8 cellular contexts compared by ENCODE assay signal in the genomic region with DNA sequence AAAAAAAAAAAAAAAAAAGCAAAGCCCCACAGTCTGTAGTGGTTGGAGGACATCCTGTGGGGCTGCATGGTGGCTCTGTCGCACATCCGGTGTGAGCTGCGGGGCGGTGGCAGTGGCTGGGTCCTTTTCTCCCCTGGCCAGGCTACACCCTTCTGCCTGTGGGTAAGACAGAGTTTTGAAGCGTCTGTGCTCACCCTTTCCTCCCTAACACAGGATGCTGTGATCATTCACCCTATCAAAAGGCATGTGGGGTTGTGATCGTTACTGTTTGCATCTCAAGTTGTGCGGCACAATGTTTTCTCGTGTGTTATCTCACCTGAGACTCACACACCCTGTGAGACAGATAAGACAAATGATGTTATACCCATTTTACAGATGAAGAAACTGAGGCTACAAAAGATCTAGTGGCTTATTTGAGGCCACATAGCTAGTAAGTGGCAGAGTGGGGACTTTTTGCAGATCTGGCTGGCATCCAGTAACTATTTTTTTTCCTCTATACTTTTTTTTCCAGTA. TPM values are rescaled to one million over a fixed set of nuclear protein-coding genes. Genes with fewer than 3 reads are reported as not detected.
DNase-seq lines count a peak whose midpoint lies in the region; ATAC-seq, FAIRE-seq and TF ChIP-seq lines count a peak whose summit lies in the region.

No MANE protein-coding gene starts in this region.

- H3K27me3 ChIP-seq in CD4-positive, alpha-beta memory T cell (ENCODE audit: insufficient read depth, low read length): no peaks in the 10 kb centered on the region
- no peaks in the 10 kb centered on the region for H3K27me3 ChIP-seq in GM12878 (replicated peaks in 1 of 2; ENCODE audit: control insufficient read depth in 2 of 2, insufficient read depth in 2 of 2, low read length in 1 of 2)
- no peaks in the 10 kb centered on the region for H3K27me3 ChIP-seq in MG63
- H3K27me3 ChIP-seq in gastrocnemius medialis: no peaks in the 10 kb centered on the region

- peak; percentile 52 for FAIRE-seq in GM12878 (lab: Jason Lieb, UNC)

- no peak overlapping the region for H3K4me3 ChIP-seq in CD4-positive, alpha-beta memory T cell (ENCODE audit: low read length in 2 of 2)
- no peak overlapping the region for H3K4me3 ChIP-seq in GM12878
- H3K4me3 ChIP-seq in MG63: no peak overlapping the region
- no peak overlapping the region for H3K4me3 ChIP-seq in gastrocnemius medialis

- RAD21 ChIA-PET in GM12878 (lab: Charles Lee; ENCODE audit: unreplicated experiment): interaction anchor here (1.0 to 2.7 kb wide), 3 partner anchors 16 to 17 kb away, joined by 4 to 6 read pairs (median 5); a partner anchor contains a TSS

- peak; percentile 90 to 96 (median 95) for DNase-seq in CD4-positive, alpha-beta memory T cell
- peak; percentile 88 for DNase-seq in NK-92 treated with Interleukin-12 subunit alpha and Interleukin-12 subunit beta, amount 100 ng/mL, for 24 hours (lab: John Stamatoyannopoulos, UW)
- DNase-seq in GM12878 (ENCODE audit: low read depth, low spot score): no peak
- peak; percentile 73 to 88 for DNase-seq in stimulated activated naive CD8-positive, alpha-beta T cell treated with anti-CD3 and anti-CD28 coated beads, Interleukin-15, amount 100 ng/mL, for 72 hours
- DNase-seq in MG63: no peak
- DNase-seq in gastrocnemius medialis: no peak
- no peak for DNase-seq in NCI-H748 treated with DMSO at 0.1 percent for 48 hours (lab: John Stamatoyannopoulos, UW)

- intact Hi-C loops in CD4-positive, alpha-beta memory T cell (cut with micrococcal nuclease): loop anchor here (1.0 kb wide), 2 partner anchors 9 to 15 kb away; no protein-coding TSS in a partner anchor
- intact Hi-C loops in GM12878 (cut with micrococcal nuclease; ENCODE audit: unreplicated experiment) (no loop called here), gastrocnemius medialis (cut with DNase I; ENCODE audit: low total_unique reads) (no loop called here)

- no peak for TF ChIP-seq RAD21 in GM12878 (IDR thresholded peaks at IDR 0.05; ENCODE audit: insufficient read depth, low read depth, low read length)

- TF ChIP-seq POLR2A in GM12878 (IDR thresholded peaks at IDR 0.05; ENCODE audit: low read depth, low read length) (peak; percentile 38; the same call in 1 of the 2 replicates), gastrocnemius medialis (IDR thresholded peaks at IDR 0.05) (no peak)

- H3K9me3 Mint-ChIP-seq in CD4-positive, alpha-beta memory T cell: peaks cover 0 to 7% (median 0%) of the 10 kb centered on the region in 8 donors
- no peaks in the 10 kb centered on the region for H3K9me3 Mint-ChIP-seq in stimulated activated naive CD8-positive, alpha-beta T cell treated with anti-CD3 and anti-CD28 coated beads, Interleukin-15, amount 100 ng/mL, for 72 hours

- BruUV-seq in GM12878 (replicated peaks; lab: Mats Ljungman, UMichigan): no TSS peak

- peak overlapping the region; percentile 65 for H3K27ac ChIP-seq in CD4-positive, alpha-beta memory T cell (ENCODE audit: low read depth, low read length)
- H3K27ac ChIP-seq in GM12878 (ENCODE audit: control insufficient read depth, insufficient read depth) (peak overlapping the region; percentile 68), gastrocnemius medialis (no peak overlapping the region)

- TF ChIP-seq EP300 in GM12878 (IDR thresholded peaks at IDR 0.05; ENCODE audit: borderline replicate concordance in 1 of 2, control insufficient read depth in 1 of 2, low read depth in 2 of 2, low read length in 2 of 2): no peak

- CTCF ChIA-PET in CD4-positive, alpha-beta memory T cell (lab: Charles Lee; ENCODE audit: partially characterized antibody): interaction anchor here (1.3 to 6.6 kb wide), 9 partner anchors 9 to 62 kb away, joined by 3 to 86 read pairs (median 15); a partner anchor contains a TSS
- CTCF ChIA-PET in GM12878 (lab: Yijun Ruan, JAX): interaction anchor here (0.7 to 12.8 kb wide), 6 partner anchors 16 to 87 kb away, joined by 3 to 139 read pairs (median 5); no protein-coding TSS in a partner anchor

- peaks cover 60 to 96% (median 79%) of the 10 kb centered on the region in 4 donors for H3K4me1 Mint-ChIP-seq in CD4-positive, alpha-beta memory T cell
- peaks cover 98% of the 10 kb centered on the region for H3K4me1 Mint-ChIP-seq in stimulated activated naive CD8-positive, alpha-beta T cell treated with anti-CD3 and anti-CD28 coated beads, Interleukin-15, amount 100 ng/mL, for 72 hours

- H3K4me3 Mint-ChIP-seq in CD4-positive, alpha-beta memory T cell: peak overlapping the region; percentile 27 to 86 (median 68)
- peak overlapping the region in 1 of 2 donors; percentile 18 for H3K4me3 Mint-ChIP-seq in stimulated activated naive CD8-positive, alpha-beta T cell treated with anti-CD3 and anti-CD28 coated beads, Interleukin-15, amount 100 ng/mL, for 72 hours

- H3K9ac ChIP-seq in GM12878 (ENCODE audit: control insufficient read depth, insufficient read depth, low read length): no peak overlapping the region

- POLR2A ChIA-PET in CD4-positive, alpha-beta memory T cell (lab: Charles Lee; ENCODE audit: partially characterized antibody): interaction anchor here (0.9 to 35.0 kb wide), 12 partner anchors 0 to 86 kb away, joined by 3 to 1580 read pairs (median 8); a partner anchor contains a TSS
- POLR2A ChIA-PET in GM12878 (lab: Charles Lee): interaction anchor here (0.6 to 16.7 kb wide), 7 partner anchors 7 to 563 kb away, joined by 3 to 178 read pairs (median 4); a partner anchor contains a TSS

- H3K79me2 ChIP-seq in GM12878 (ENCODE audit: control insufficient read depth, insufficient read depth, low read length): no peaks in the 10 kb centered on the region; the same call in 1 of the 2 replicates

- H3K4me1 ChIP-seq in CD4-positive, alpha-beta memory T cell (ENCODE audit: insufficient read depth, low read length): peaks cover 97% of the 10 kb centered on the region
- peaks cover 38% of the 10 kb centered on the region for H3K4me1 ChIP-seq in GM12878 (ENCODE audit: control insufficient read depth, insufficient read depth, low read length)
- no peaks in the 10 kb centered on the region for H3K4me1 ChIP-seq in gastrocnemius medialis

- in situ Hi-C loops in GM12878 (cut with MboI) (loop anchor here (5.0 kb wide), 1 partner anchor 51 kb away; no protein-coding TSS in a partner anchor), gastrocnemius medialis (cut with MboI; ENCODE audit: low sequenced_read_pairs in 4 of 4) (no loop called here)

- ATAC-seq in GM21576 (IDR thresholded peaks at IDR 0.05; ENCODE audit: unreplicated experiment): peak; percentile 81
- peak; percentile 84 for ATAC-seq in GM12878
- ATAC-seq in stimulated activated naive CD8-positive, alpha-beta T cell treated with anti-CD3 and anti-CD28 coated beads, Interleukin-15, amount 100 ng/mL, for 72 hours: peak; percentile 96
- ATAC-seq in gastrocnemius medialis: no peak

- TF ChIP-seq CTCF in GM12878 (IDR thresholded peaks at IDR 0.05 in 2 of 3, conservative IDR thresholded peaks at IDR 0.05 in 1 of 3; ENCODE audit: control insufficient read depth in 2 of 3, extremely low read depth in 1 of 3, insufficient read depth in 1 of 3, low read depth in 3 of 3, low read length in 3 of 3) (no peak), gastrocnemius medialis (IDR thresholded peaks at IDR 0.05 in 4 of 5, conservative IDR thresholded peaks at IDR 0.05 in 1 of 5) (no peak)

- 5% methylated on average over 8 of the region's 8 CpGs for WGBS in GM12878 (ENCODE audit: insufficient coverage, insufficient replicate concordance, low lambda C conversion rate, missing lambda C conversion rate)

- H3K4me2 ChIP-seq in GM12878 (ENCODE audit: control insufficient read depth, insufficient read depth): peak overlapping the region; percentile 63

- H2AFZ ChIP-seq in GM12878 (ENCODE audit: control insufficient read depth, low read depth, low read length): peak overlapping the region; percentile 52

- H3K9me3 ChIP-seq in CD4-positive, alpha-beta memory T cell (ENCODE audit: control insufficient read depth in 1 of 2, low read length in 2 of 2): no peaks in the 10 kb centered on the region
- H3K9me3 ChIP-seq in GM12878 (replicated peaks; ENCODE audit: control insufficient read depth, insufficient read depth, low read length): no peaks in the 10 kb centered on the region
- peaks cover 4% of the 10 kb centered on the region; the same call in 1 of the 2 replicates for H3K9me3 ChIP-seq in MG63
- no peaks in the 10 kb centered on the region for H3K9me3 ChIP-seq in gastrocnemius medialis

- H3K36me3 ChIP-seq in CD4-positive, alpha-beta memory T cell (ENCODE audit: insufficient read depth, low read length): no peaks in the 10 kb centered on the region
- H3K36me3 ChIP-seq in GM12878 (ENCODE audit: control insufficient read depth in 2 of 2, insufficient read depth in 2 of 2, low read length in 1 of 2) (peaks cover 0 to 6% of the 10 kb centered on the region in 2 experiments; a peak in 3 of 4 replicates), MG63 (peaks cover 9% of the 10 kb centered on the region), gastrocnemius medialis (no peaks in the 10 kb centered on the region)

- SMC1A ChIA-PET in GM12878 (lab: Charles Lee; ENCODE audit: uncharacterized antibody, unreplicated experiment): interaction anchor here (0.7 to 15.9 kb wide), 11 partner anchors 8 to 85 kb away, joined by 3 to 300 read pairs (median 5); no protein-coding TSS in a partner anchor

- H4K20me1 ChIP-seq in GM12878 (ENCODE audit: control insufficient read depth, insufficient read depth): no peaks in the 10 kb centered on the region

- peak overlapping the region; percentile 91 to 99 (median 97) for H3K27ac Mint-ChIP-seq in CD4-positive, alpha-beta memory T cell
- H3K27ac Mint-ChIP-seq in stimulated activated naive CD8-positive, alpha-beta T cell treated with anti-CD3 and anti-CD28 coated beads, Interleukin-15, amount 100 ng/mL, for 72 hours: peak overlapping the region; percentile 92 to 93

- peaks cover 0 to 5% of the 10 kb centered on the region in 2 donors for H3K27me3 Mint-ChIP-seq in CD4-positive, alpha-beta memory T cell
- no peaks in the 10 kb centered on the region for H3K27me3 Mint-ChIP-seq in stimulated activated naive CD8-positive, alpha-beta T cell treated with anti-CD3 and anti-CD28 coated beads, Interleukin-15, amount 100 ng/mL, for 72 hours

- peaks cover 10 to 63% of the 10 kb centered on the region in 2 donors for H3K36me3 Mint-ChIP-seq in CD4-positive, alpha-beta memory T cell

RNA-seq across cellular contexts. Expression of a gene that starts 17.5 kb away (rescaled TPM):
- total RNA-seq in CD4-positive, alpha-beta memory T cell: 100 to 1,000 TPM; 192 to 202 TPM
- 100 to 1,000 TPM; 192 to 237 TPM for polyA plus RNA-seq in CD4-positive, alpha-beta memory T cell
- 216 and 219 TPM in 2 replicates for total RNA-seq in GM12878 (2013; cell fraction: nucleolus; rRNA removed)
- total RNA-seq in GM12878 (2014; rRNA removed) (29.9 and 30.5 TPM in 2 replicates), GM12878 (2014; rRNA removed; fragmentation: Illumina TruSeq; extraction: Trizol) (41.9 and 45.3 TPM in 2 replicates), GM12878 (2021) (68.0 and 74.1 TPM in 2 replicates), gastrocnemius medialis (10 to 100 TPM in 1 of 4 donors, 1 to 10 TPM in 3; 5.5 to 20.6 (median 8.4) TPM)
- 19.0 TPM for polyA plus RNA-seq in GM12878 (2011; ENCODE audit: low read depth)
- polyA plus RNA-seq in GM12878 (2011; rRNA removed) (37.5 and 50.7 TPM in 2 replicates), GM12878 (2014; fragmentation: Illumina TruSeq; extraction: Trizol) (45.9 and 48.6 TPM in 2 replicates), GM12878 (2014; fragmentation: Nextera tagmentation; extraction: Ambion mirVana) (10 to 100 TPM in 1 of 2 experiments, 1 to 10 TPM in 1; 6.9 to 14.0 TPM), GM12878 (2014; rRNA removed) (55.9 and 56.1 TPM in 2 replicates), GM12878 (2016; fragmentation: Nextera tagmentation; extraction: Ambion mirVana) (10 to 100 TPM; 62.1 to 65.0 TPM)
- 60.7 and 77.3 TPM in 2 replicates for polyA plus RNA-seq in GM12878 (2011; cell fraction: cytosol; rRNA removed)
- polyA plus RNA-seq in GM12878 (2011; cell fraction: nucleus; rRNA removed): 156 and 160 TPM in 2 replicates
- 32.8 and 47.6 TPM in 2 replicates for polyA plus RNA-seq in GM12878 (2012)
- polyA minus RNA-seq in GM12878 (2011; rRNA and poly(A)+ RNA removed): 171 and 202 TPM in 2 replicates
- 47.0 and 51.0 TPM in 2 replicates for polyA minus RNA-seq in GM12878 (2011; cell fraction: cytosol; rRNA and poly(A)+ RNA removed)
- polyA minus RNA-seq in GM12878 (2011; cell fraction: nucleus; rRNA and poly(A)+ RNA removed): 234 and 331 TPM in 2 replicates
- 14.2 and 34.7 TPM in 2 replicates for total RNA-seq in MG63 (2014; rRNA removed; shearing (Covaris generic); ENCODE audit: low replicate concordance)

Comparison
In these comparisons a context has a peak if more than half of its experiments do, and no peak if none do; other contexts are left out.
1. DNase-seq: peak in CD4-positive, alpha-beta memory T cell (5 of 5), NK-92 treated with Interleukin-12 subunit alpha and Interleukin-12 subunit beta, amount 100 ng/mL, for 24 hours (single experiment) and stimulated activated naive CD8-positive, alpha-beta T cell treated with anti-CD3 and anti-CD28 coated beads, Interleukin-15, amount 100 ng/mL, for 72 hours (2 of 2); none in GM12878 (single experiment), MG63 (single experiment), gastrocnemius medialis (0 of 2) and NCI-H748 treated with DMSO at 0.1 percent for 48 hours (single experiment).
2. H3K27ac ChIP-seq: peak in CD4-positive, alpha-beta memory T cell (single experiment) and GM12878 (single experiment); none in gastrocnemius medialis (0 of 4).
3. ATAC-seq: peak in GM21576 (single experiment), GM12878 (single experiment) and stimulated activated naive CD8-positive, alpha-beta T cell treated with anti-CD3 and anti-CD28 coated beads, Interleukin-15, amount 100 ng/mL, for 72 hours (single experiment); none in gastrocnemius medialis (0 of 2).